Comparison of ENCODE assay signal across 24 cellular contexts in genomic region chr15:81126887-81127286, GRCh38. TPM values are rescaled to one million over a fixed set of nuclear protein-coding genes. Genes with fewer than 3 reads are reported as not detected.
DNase-seq lines count a peak whose midpoint lies in the region; ATAC-seq, FAIRE-seq and TF ChIP-seq lines count a peak whose summit lies in the region.
"Had no signal": no experiment of that assay in that cellular context is flagged by ENCODE, and none has a peak within 500 bp of the region (broad histone marks: within the 10 kb centered on the region; RNA-seq: fewer than 3 reads in every experiment).

No MANE protein-coding gene starts in this region.

- BruUV-seq in HepG2 (replicated peaks; lab: Mats Ljungman, UMichigan), result no TSS peak

- H3K4me1 ChIP-seq in SK-N-SH (ENCODE audit: control insufficient read depth in 1 of 2, insufficient read depth in 2 of 2, low read depth in 1 of 2, low read length in 1 of 2) (no peaks in the 10 kb centered on the region), prostate gland (replicated peaks) (no peaks in the 10 kb centered on the region), small intestine (ENCODE audit: control insufficient read depth in 2 of 2, insufficient read depth in 1 of 2, low read depth in 1 of 2, low read length in 1 of 2) (no peaks in the 10 kb centered on the region), HepG2 (ENCODE audit: insufficient read depth, low read length) (no peaks in the 10 kb centered on the region)
- H3K4me1 ChIP-seq: A549, BE2C had no signal

- H4K20me1 ChIP-seq in SK-N-SH (ENCODE audit: insufficient read depth), result no peaks in the 10 kb centered on the region
- H4K20me1 ChIP-seq in HepG2 (ENCODE audit: insufficient read depth, low read length), result no peaks in the 10 kb centered on the region

- intact Hi-C loops in prostate gland (cut with DNase I), result no loop called here
- intact Hi-C loops in HepG2 (cut with micrococcal nuclease; ENCODE audit: unreplicated experiment), result no loop called here

- no peaks in the 10 kb centered on the region for H3F3A ChIP-seq in SK-N-SH (replicated peaks; ENCODE audit: insufficient read depth)

- H3K27ac ChIP-seq in SK-N-SH (ENCODE audit: low read depth in 2 of 2, low read length in 1 of 2), result peak overlapping the region in 1 of 2 experiments; percentile 7; a peak in 1 of 4 replicates
- no peak overlapping the region for H3K27ac ChIP-seq in prostate gland
- H3K27ac ChIP-seq in small intestine (ENCODE audit: low read depth in 1 of 2, low read length in 1 of 2), result no peak overlapping the region
- H3K27ac ChIP-seq in HepG2 (ENCODE audit: extremely low read length, insufficient read depth, low read length), result no peak overlapping the region
- H3K27ac ChIP-seq: A549 had no signal

- POLR2A ChIA-PET in SK-N-SH (lab: Yijun Ruan, JAX), result no interaction called here
- POLR2A ChIA-PET in HepG2 (lab: Yijun Ruan, JAX), result no interaction called here

- H3K9me3 ChIP-seq in SK-N-SH, result no peaks in the 10 kb centered on the region
- no peaks in the 10 kb centered on the region for H3K9me3 ChIP-seq in prostate gland
- no peaks in the 10 kb centered on the region for H3K9me3 ChIP-seq in small intestine (ENCODE audit: control insufficient read depth, low read depth)
- no peaks in the 10 kb centered on the region for H3K9me3 ChIP-seq in HepG2 (ENCODE audit: low read length)
- H3K9me3 ChIP-seq: BE2C had no signal

- DNase-seq in NCI-H1048 (lab: John Stamatoyannopoulos, UW), result peak; percentile 4
- no peak for DNase-seq in SK-N-SH
- DNase-seq in fibroblast of gingiva (ENCODE audit: low read depth), result peak; percentile 19
- peak; percentile 24 for DNase-seq in prostate gland (ENCODE audit: low spot score)
- no peak for DNase-seq in small intestine
- no peak for DNase-seq in HepG2 (ENCODE audit: low spot score)
- DNase-seq: BE2C, DMS53, GDM1, KG1, NCI-H1694 treated with DMSO at 0.1 percent for 48 hours, NCI-H2081 treated with DMSO at 0.1 percent for 48 hours, NCI-H2171 treated with DMSO at 0.1 percent for 48 hours, NCI-H748 treated with DMSO at 0.1 percent for 48 hours, Right ventricle myocardium superior, SW 1271, T-helper 17 cell had no signal

- no peak overlapping the region for H3K4me2 ChIP-seq in SK-N-SH
- no peak overlapping the region for H3K4me2 ChIP-seq in HepG2 (ENCODE audit: low read depth, low read length)
- H3K4me2 ChIP-seq: A549 had no signal

- TF ChIP-seq POLR2A in prostate gland (IDR thresholded peaks at IDR 0.05) (no peak), HepG2 (IDR thresholded peaks at IDR 0.05; ENCODE audit: insufficient read depth in 1 of 2, low read depth in 2 of 2, low read length in 2 of 2) (no peak)

- H3K36me3 ChIP-seq in SK-N-SH (replicated peaks in 1 of 2; ENCODE audit: control insufficient read depth in 1 of 2, insufficient read depth in 2 of 2, low read length in 1 of 2) (no peaks in the 10 kb centered on the region), prostate gland (no peaks in the 10 kb centered on the region), small intestine (ENCODE audit: control insufficient read depth in 2 of 2, insufficient read depth in 2 of 2, low read length in 2 of 2) (no peaks in the 10 kb centered on the region), HepG2 (replicated peaks in 1 of 2; ENCODE audit: control insufficient read depth in 1 of 2, insufficient read depth in 2 of 2, low read length in 2 of 2) (no peaks in the 10 kb centered on the region)
- H3K36me3 ChIP-seq: BE2C had no signal

- TF ChIP-seq CTCF in SK-N-SH (IDR thresholded peaks at IDR 0.05), result no peak
- TF ChIP-seq CTCF in prostate gland (IDR thresholded peaks at IDR 0.05), result no peak
- TF ChIP-seq CTCF in HepG2 (CRISPR knock-in tag; IDR thresholded peaks at IDR 0.05), result no peak

- TF ChIP-seq EP300 in SK-N-SH (IDR thresholded peaks at IDR 0.05; ENCODE audit: borderline replicate concordance in 1 of 2, low read depth in 1 of 2, low read length in 1 of 2), result no peak
- no peak for TF ChIP-seq EP300 in HepG2 (IDR thresholded peaks at IDR 0.05; ENCODE audit: low read depth in 2 of 2, low read length in 2 of 2)
- TF ChIP-seq EP300 in HepG2 (CRISPR knock-in tag; IDR thresholded peaks at IDR 0.05; ENCODE audit: borderline replicate concordance), result no peak

- H3K9ac ChIP-seq in SK-N-SH (no peak overlapping the region), HepG2 (ENCODE audit: insufficient read depth, low read depth, low read length) (no peak overlapping the region)

- in situ Hi-C loops in HepG2 (cut with HindIII; ENCODE audit: extremely low pct_ligation_motif_present, low pct_unique_long_range_greater_than_20kb), result no loop called here

- ATAC-seq in HepG2 (no peak), GM19397 (IDR thresholded peaks at IDR 0.05; ENCODE audit: unreplicated experiment) (no peak)
- ATAC-seq: A549, T-helper 17 cell had no signal

- CTCF ChIA-PET in SK-N-SH (lab: Yijun Ruan, JAX), result interaction anchor here (1.7 to 7.3 kb wide), 3 partner anchors 21 to 139 kb away, joined by 5 to 49 read pairs (median 6); no protein-coding TSS in a partner anchor
- CTCF ChIA-PET in HepG2 (lab: Yijun Ruan, JAX; ENCODE audit: low intra/inter-chr PET ratio, low total read pairs), result no interaction called here

- 8% methylated on average over 3 of the region's 3 CpGs for WGBS in SK-N-SH (ENCODE audit: low lambda C conversion rate)
- 24% methylated on average over 3 of the region's 3 CpGs for WGBS in prostate gland
- WGBS in small intestine, 3 donors, result 29 to 58% (median 31%) methylated on average over 3 of the region's 3 CpGs
- WGBS in HepG2 (ENCODE audit: low lambda C conversion rate), result 3% methylated on average over 3 of the region's 3 CpGs

- no peak overlapping the region for H2AFZ ChIP-seq in SK-N-SH (ENCODE audit: low read depth)
- no peak overlapping the region for H2AFZ ChIP-seq in HepG2 (ENCODE audit: low read length)

- no peak for TF ChIP-seq RAD21 in SK-N-SH (IDR thresholded peaks at IDR 0.05; ENCODE audit: low read length)
- no peak for TF ChIP-seq RAD21 in HepG2 (CRISPR knock-in tag; IDR thresholded peaks at IDR 0.05)

- no peak overlapping the region for H3K4me3 ChIP-seq in SK-N-SH (ENCODE audit: low read depth in 2 of 2, low read length in 1 of 2)
- no peak overlapping the region for H3K4me3 ChIP-seq in prostate gland
- H3K4me3 ChIP-seq in small intestine (ENCODE audit: low read depth in 1 of 2, low read length in 2 of 2), result no peak overlapping the region
- no peak overlapping the region for H3K4me3 ChIP-seq in HepG2 (replicated peaks in 1 of 3; ENCODE audit: insufficient read depth in 1 of 3, low read depth in 2 of 3, low read length in 3 of 3)
- H3K4me3 ChIP-seq: A549 had no signal

- FAIRE-seq in small intestine (lab: Jason Lieb, UNC) (no peak), HepG2 (lab: Jason Lieb, UNC) (no peak)
- FAIRE-seq: D721Med, GM18507, H54 had no signal

- H3K79me2 ChIP-seq in SK-N-SH (ENCODE audit: insufficient read depth) (no peaks in the 10 kb centered on the region), HepG2 (ENCODE audit: insufficient read depth, low read length) (no peaks in the 10 kb centered on the region)

- no peaks in the 10 kb centered on the region for H3K9me2 ChIP-seq in SK-N-SH

- no peaks in the 10 kb centered on the region; the same call in 1 of the 2 replicates for H3K27me3 ChIP-seq in SK-N-SH (ENCODE audit: insufficient read depth)
- no peaks in the 10 kb centered on the region for H3K27me3 ChIP-seq in prostate gland (replicated peaks; ENCODE audit: insufficient read depth)
- H3K27me3 ChIP-seq in small intestine (ENCODE audit: control insufficient read depth in 2 of 2, insufficient read depth in 2 of 2, low read length in 2 of 2), result no peaks in the 10 kb centered on the region
- no peaks in the 10 kb centered on the region; a peak in 1 of 5 replicates for H3K27me3 ChIP-seq in HepG2 (ENCODE audit: control insufficient read depth in 1 of 2, insufficient read depth in 2 of 2, low read length in 2 of 2)

TF ChIP-seq in SK-N-SH, 30 proteins besides CTCF, POLR2A, EP300 and RAD21 (continues in another document):
- no peak for TF ChIP-seq MAX (IDR thresholded peaks at IDR 0.05; ENCODE audit: low read depth)
- no peak for TF ChIP-seq NRF1 (IDR thresholded peaks at IDR 0.05; ENCODE audit: low read depth, low read length)

TF ChIP-seq in HepG2, 621 proteins besides CTCF, POLR2A, EP300 and RAD21 (continues in another document):
- TF ChIP-seq NFYC (CRISPR knock-in tag; IDR thresholded peaks at IDR 0.05) (no peak), ZNF124 (CRISPR knock-in tag; IDR thresholded peaks at IDR 0.05) (no peak), ZNF713 (CRISPR knock-in tag; IDR thresholded peaks at IDR 0.05) (no peak), NCOR1 (IDR thresholded peaks at IDR 0.05; ENCODE audit: borderline replicate concordance, low read length) (no peak), KMT2A (CRISPR knock-in tag; IDR thresholded peaks at IDR 0.05) (no peak), CEBPB (IDR thresholded peaks at IDR 0.05; ENCODE audit: borderline replicate concordance, low read depth, low read length) (no peak)

RNA-seq across cellular contexts. Expression of gene CFAP161, which starts 7.2 kb away (rescaled TPM):
- polyA plus RNA-seq in SK-N-SH (2012; rRNA removed), result 0.03 TPM in 1 of 2 replicates, not detected in the other
- not detected in 2 replicates for polyA plus RNA-seq in SK-N-SH (2012; cell fraction: cytosol; rRNA removed)
- 0.12 TPM in 1 of 2 replicates, not detected in the other for polyA plus RNA-seq in SK-N-SH (2012; cell fraction: nucleus; rRNA removed)
- total RNA-seq in prostate gland, result 1 to 10 TPM in 1 of 2 donors, not detected in 1; 2.9 TPM
- polyA plus RNA-seq in small intestine, result under 1 TPM in 1 of 3 donors, not detected in 2; 0.31 TPM
- total RNA-seq in HepG2 (2016; rRNA removed; fragmentation: Illumina TruSeq; extraction: Trizol), result not detected in 2 replicates
- 0.18 and 0.71 TPM in 2 replicates for total RNA-seq in HepG2 (2016; cell fraction: cytosol; rRNA removed; fragmentation: Illumina TruSeq; extraction: Trizol; ENCODE audit: low read depth)
- total RNA-seq in HepG2 (2016; cell fraction: insoluble cytoplasmic fraction; rRNA removed; fragmentation: Illumina TruSeq; extraction: Trizol), result not detected in 2 replicates
- total RNA-seq in HepG2 (2016; cell fraction: membrane; rRNA removed; fragmentation: Illumina TruSeq; extraction: Trizol), result not detected in 2 replicates
- not detected in 2 replicates for total RNA-seq in HepG2 (2016; cell fraction: nucleus; rRNA removed; fragmentation: Illumina TruSeq; extraction: Trizol)
- polyA plus RNA-seq in HepG2 (2011; rRNA removed), result not detected in 2 replicates
- 0.04 TPM in 1 of 2 replicates, not detected in the other for polyA plus RNA-seq in HepG2 (2011; cell fraction: cytosol; rRNA removed)
- polyA plus RNA-seq in HepG2 (2011; cell fraction: nucleus; rRNA removed), result not detected in 2 replicates
- polyA plus RNA-seq in HepG2 (2012), result not detected in 2 replicates
- not detected in 2 replicates for polyA plus RNA-seq in HepG2 (2016; cell fraction: cytosol; fragmentation: Illumina TruSeq; extraction: Trizol; ENCODE audit: low read depth)
- polyA plus RNA-seq in HepG2 (2016; cell fraction: insoluble cytoplasmic fraction; fragmentation: Illumina TruSeq; extraction: Trizol; ENCODE audit: low read depth), result not detected in 2 replicates
- not detected in 2 replicates for polyA plus RNA-seq in HepG2 (2016; cell fraction: membrane; fragmentation: Illumina TruSeq; extraction: Trizol; ENCODE audit: low read depth)
- not detected in 2 replicates for polyA plus RNA-seq in HepG2 (2016; cell fraction: nucleus; fragmentation: Illumina TruSeq; extraction: Trizol; ENCODE audit: insufficient read depth, low read depth)
- 0.65 TPM in 1 of 2 replicates, not detected in the other for polyA minus RNA-seq in HepG2 (2011; rRNA and poly(A)+ RNA removed; ENCODE audit: low replicate concordance)
- not detected in 2 replicates for polyA minus RNA-seq in HepG2 (2011; cell fraction: cytosol; rRNA and poly(A)+ RNA removed)
- polyA minus RNA-seq in HepG2 (2011; cell fraction: nucleus; rRNA and poly(A)+ RNA removed), result not detected in 2 replicates
- total RNA-seq: NCI-H460, OCI-LY7 had no signal
- polyA plus RNA-seq: A549 had no signal

Comparison
In these comparisons a context has a peak if more than half of its experiments do, and no peak if none do; other contexts are left out.
1. DNase-seq: peak in NCI-H1048 (single experiment), fibroblast of gingiva (single experiment) and prostate gland (single experiment); none in SK-N-SH (single experiment), small intestine (single experiment) and HepG2 (single experiment).